Comparison of ENCODE assay signal across 10 cellular contexts in genomic region chr1:37058424-37058988, GRCh38. TPM values are rescaled to one million over a fixed set of nuclear protein-coding genes. Genes with fewer than 3 reads are reported as not detected.
"Had no signal": no experiment of that assay in that cellular context is flagged by ENCODE, and none has a peak within 500 bp of the region (broad histone marks: within the 10 kb centered on the region; RNA-seq: fewer than 3 reads in every experiment).

No MANE protein-coding gene starts in this region.

- ATAC-seq: GM23338, HCT116, HepG2 had no signal

- H3K4me3 ChIP-seq: GM23338, HAP-1 had no signal

- FAIRE-seq: HepG2 had no signal

- DNase-seq: H7, KBM-7 had no signal

- H3K4me2 ChIP-seq: GM23338, KMS-11 had no signal

- H3K36me3 ChIP-seq: HAP-1 had no signal

- H3K9me3 ChIP-seq: HAP-1 had no signal

- H3K27ac ChIP-seq: HL-60, KMS-11 had no signal

- H3K4me1 ChIP-seq: HAP-1 had no signal

- H3K9ac ChIP-seq: KMS-11 had no signal

- H2AFZ ChIP-seq: GM23338 had no signal

RNA-seq across cellular contexts. Expression of gene GRIK3, which starts 24.2 kb away (rescaled TPM):
- total RNA-seq: H4, HepG2, HT1080 had no signal
- polyA plus RNA-seq: HepG2 had no signal
